ENCODE assay signal across 8 cellular contexts in genomic region chr18:67516432-67517223, GRCh38. TPM values are rescaled to one million over a fixed set of nuclear protein-coding genes. Genes with fewer than 3 reads are reported as not detected.
DNase-seq lines count a peak whose midpoint lies in the region; ATAC-seq and TF ChIP-seq lines count a peak whose summit lies in the region.

TSS of gene DSEL (minus strand) at chr18:67516720. CDS start at chr18:67514608, 2,112 bp downstream.

- H3K36me3 ChIP-seq in spleen: no peaks in the 10 kb centered on the region

- DNase-seq in 8988T (peak; percentile 37), NCI-H2171 (lab: John Stamatoyannopoulos, UW) (peak; percentile 86), cerebellar cortex (ENCODE audit: low spot score) (peak; percentile 98), islet precursor cell (peak; percentile 99), spleen (peak; percentile 99)
- peak; percentile 97 for DNase-seq in activated CD4-positive, CD25-positive, alpha-beta regulatory T cell treated with anti-CD3 and anti-CD28 coated beads, Interleukin-2, amount 50 U/mL, for 72 hours

- no peak for TF ChIP-seq POLR2A in spleen (IDR thresholded peaks at IDR 0.05)

- ATAC-seq in GM18520 (IDR thresholded peaks at IDR 0.05; ENCODE audit: unreplicated experiment) (peak; percentile 86), HG03095 (IDR thresholded peaks at IDR 0.05; ENCODE audit: unreplicated experiment) (peak; percentile 98)

- WGBS in spleen, 5 donors: 1 to 3% (median 1%) methylated on average over 25 to 92 of the region's 92 CpGs

- intact Hi-C loops in spleen (cut with DNase I; ENCODE audit: low total_unique reads): no loop called here

- peak within 1 kb of the TSS; percentile 59 to 81 (median 76) for H3K4me3 ChIP-seq in spleen

- peaks cover 0 to 52% (median 0%) of the 10 kb centered on the region in 7 donors for H3K27me3 ChIP-seq in spleen (replicated peaks in 1 of 7)

- H3K27ac ChIP-seq in spleen: peak within 1 kb of the TSS; percentile 48 to 91 (median 85)

- peaks cover 5 to 34% (median 15%) of the 10 kb centered on the region in 6 donors for H3K4me1 ChIP-seq in spleen

- TF ChIP-seq CTCF in spleen (IDR thresholded peaks at IDR 0.05 in 8 of 11, conservative IDR thresholded peaks at IDR 0.05 in 3 of 11): peak in 1 of 11 experiments; percentile 14

- no peaks in the 10 kb centered on the region for H3K9me3 ChIP-seq in spleen

RNA-seq across cellular contexts. Expression of gene DSEL, which starts in this region (rescaled TPM):
- 1 to 10 TPM; 3.0 to 8.0 (median 5.4) TPM for total RNA-seq in spleen
- polyA plus RNA-seq in spleen: under 1 TPM; 0.22 to 0.58 (median 0.36) TPM

Comparison
In these comparisons a context has a peak if more than half of its experiments do, and no peak if none do; other contexts are left out.
1. Peak in every context shown above with its lines: DNase-seq, ATAC-seq, H3K4me3 ChIP-seq and H3K27ac ChIP-seq.
2. DNase-seq: peak in every context shown above with its lines; median percentile 99 in islet precursor cell; 99 in spleen; 98 in cerebellar cortex; 97 in activated CD4-positive, CD25-positive, alpha-beta regulatory T cell treated with anti-CD3 and anti-CD28 coated beads, Interleukin-2, amount 50 U/mL, for 72 hours; 86 in NCI-H2171; 37 in 8988T.